Comparison of ENCODE assay signal across 12 cellular contexts in the genomic region with DNA sequence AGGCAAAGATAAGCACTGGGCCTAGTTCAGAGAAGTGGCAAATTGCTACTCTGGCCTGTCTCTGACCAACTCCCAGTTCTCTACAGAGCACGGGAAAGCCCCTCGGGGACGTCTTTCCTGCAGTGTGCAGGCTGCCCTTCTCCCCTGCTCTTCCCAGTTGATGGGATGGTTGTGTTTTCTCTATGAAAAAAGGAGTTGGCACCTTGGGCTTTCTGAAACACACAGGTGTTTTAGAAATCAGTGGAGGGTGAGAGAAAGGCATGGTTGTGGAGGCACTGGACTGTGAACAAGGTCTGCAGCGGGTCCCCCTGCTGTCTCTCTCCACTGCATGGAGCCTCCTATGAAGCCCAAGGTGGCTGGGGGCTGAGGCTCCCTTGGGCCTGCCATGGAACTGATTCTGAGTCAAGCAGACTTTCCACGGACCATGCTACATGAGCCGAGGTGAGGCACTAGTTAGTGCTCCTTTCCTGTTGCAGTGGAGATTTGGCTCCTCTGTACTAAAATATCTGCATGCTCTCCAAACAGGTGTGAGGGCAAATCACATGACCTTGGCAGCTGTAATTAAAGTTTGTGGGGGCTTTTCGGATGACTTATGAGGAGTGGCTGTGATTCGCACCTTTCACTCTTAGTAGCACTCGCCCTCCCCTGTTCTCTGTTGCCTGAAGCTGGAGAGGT.
A peak's percentile ranks its signal among the peaks of the same experiment; 100 is the strongest.
DNase-seq lines count a peak whose midpoint lies in the region; ATAC-seq and TF ChIP-seq lines count a peak whose summit lies in the region.
"Had no signal": no experiment of that assay in that cellular context is flagged by ENCODE, and none has a peak within 500 bp of the region (broad histone marks: within the 10 kb centered on the region; RNA-seq: fewer than 3 reads in every experiment).

No MANE protein-coding gene starts in this region.

- peaks cover 11% of the 10 kb centered on the region for H3F3A ChIP-seq in DOHH2 (ENCODE audit: control insufficient read depth, insufficient read depth)

- ATAC-seq in GM19328 (IDR thresholded peaks at IDR 0.05; ENCODE audit: unreplicated experiment) (peak; percentile 70), HG02763 (IDR thresholded peaks at IDR 0.05; ENCODE audit: unreplicated experiment) (peak; percentile 60), HG03521 (IDR thresholded peaks at IDR 0.05; ENCODE audit: unreplicated experiment) (peak; percentile 41)

- H3K4me3 ChIP-seq in DOHH2 (ENCODE audit: low read length): peak overlapping the region; percentile 41
- no peak overlapping the region for H3K4me3 ChIP-seq in tibial artery
- H3K4me3 ChIP-seq: smooth muscle cell had no signal

- H3K4me2 ChIP-seq in DOHH2 (ENCODE audit: low read length): peak overlapping the region; percentile 65
- H3K4me2 ChIP-seq: smooth muscle cell had no signal

- no peak for DNase-seq in islet precursor cell
- no peak for DNase-seq in stimulated activated CD4-positive, alpha-beta T cell treated with anti-CD3 and anti-CD28 coated beads, Interleukin-12 subunit alpha, Interleukin-12 subunit beta, amount 100 ng/mL, for 4 hours
- DNase-seq in NCI-H2081 (lab: John Stamatoyannopoulos, UW): no peak
- DNase-seq in tibial artery: no peak
- DNase-seq: dermis blood vessel endothelial cell, DMS53, T1000 had no signal

- H3K27ac ChIP-seq in DOHH2 (ENCODE audit: low read depth, low read length): peak overlapping the region; percentile 78
- H3K27ac ChIP-seq in tibial artery: no peak overlapping the region

- H3K4me1 ChIP-seq in DOHH2 (ENCODE audit: control insufficient read depth, low read length) (peaks cover 46% of the 10 kb centered on the region), tibial artery (no peaks in the 10 kb centered on the region)

- H3K27me3 ChIP-seq in DOHH2 (ENCODE audit: control insufficient read depth, low read length) (no peaks in the 10 kb centered on the region), tibial artery (no peaks in the 10 kb centered on the region)

- H3K9me3 ChIP-seq in DOHH2 (ENCODE audit: control insufficient read depth, insufficient read depth, low read length) (no peaks in the 10 kb centered on the region), tibial artery (no peaks in the 10 kb centered on the region)

- H4K20me1 ChIP-seq in DOHH2 (ENCODE audit: control insufficient read depth, insufficient read depth, low read depth, low read length): peaks cover 16% of the 10 kb centered on the region

- TF ChIP-seq CTCF in DOHH2 (IDR thresholded peaks at IDR 0.05; ENCODE audit: low read depth, low read length, poor library complexity, severe bottlenecking): no peak
- no peak for TF ChIP-seq CTCF in tibial artery (IDR thresholded peaks at IDR 0.05)

- H3K36me3 ChIP-seq in DOHH2 (ENCODE audit: control insufficient read depth, low read length): peaks cover 94% of the 10 kb centered on the region
- no peaks in the 10 kb centered on the region for H3K36me3 ChIP-seq in tibial artery

- H3K79me2 ChIP-seq in DOHH2 (ENCODE audit: control insufficient read depth, low read length): peaks cover 33% of the 10 kb centered on the region

- H3K9me2 ChIP-seq in DOHH2 (replicated peaks; ENCODE audit: control insufficient read depth, low read length): no peaks in the 10 kb centered on the region

- intact Hi-C loops in tibial artery (cut with DNase I; ENCODE audit: low total_unique reads): no loop called here
